Comparison of ENCODE assay signal across 17 cellular contexts in the genomic region with DNA sequence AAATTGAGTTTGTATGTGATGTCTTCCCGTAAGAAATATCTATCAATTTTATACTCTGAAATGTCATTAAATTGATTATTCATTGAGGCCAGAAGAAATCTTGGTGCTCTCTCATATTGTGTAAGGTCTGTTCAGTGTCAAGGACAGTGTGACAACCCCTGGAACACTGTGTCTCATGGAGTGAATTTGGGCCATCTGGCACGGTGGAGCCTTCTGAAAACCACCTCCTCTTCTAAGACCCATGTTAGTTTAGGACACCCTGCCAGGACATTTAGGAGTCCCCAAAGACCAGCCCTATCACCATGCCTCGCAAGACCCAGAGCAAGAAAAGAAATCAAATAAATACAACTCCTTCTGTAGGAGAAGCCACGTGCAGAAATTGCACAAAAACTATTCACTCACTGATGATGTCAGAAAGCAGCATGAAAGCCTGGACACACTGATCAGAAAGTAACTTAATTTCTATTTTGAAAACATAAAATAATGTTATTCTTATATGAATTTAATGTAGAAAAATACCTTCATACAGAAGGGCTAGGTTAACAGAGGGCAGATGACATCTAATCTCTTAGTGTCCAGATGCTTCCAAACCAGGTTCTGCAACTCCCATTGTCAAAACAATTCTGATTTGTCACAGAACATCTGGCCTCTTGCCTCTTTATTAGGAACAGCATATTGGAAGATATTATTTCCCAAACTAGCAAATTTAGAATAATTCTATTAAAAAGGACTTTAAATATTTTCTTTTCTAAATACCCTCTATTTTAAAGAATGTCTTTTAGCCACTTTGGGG.
"Had no signal": no experiment of that assay in that cellular context is flagged by ENCODE, and none has a peak within 500 bp of the region (broad histone marks: within the 10 kb centered on the region; RNA-seq: fewer than 3 reads in every experiment).

No MANE protein-coding gene starts in this region.

- H3K4me3 ChIP-seq: ascending aorta, colonic mucosa, esophagus squamous epithelium, pancreas, skin epidermis, thoracic aorta had no signal

- H3K4me1 ChIP-seq: ascending aorta, colonic mucosa, esophagus squamous epithelium, pancreas had no signal

- H3K4me1 Mint-ChIP-seq: activated CD4-positive, alpha-beta memory T cell treated with anti-CD3 and anti-CD28 coated beads, Interleukin-2, amount 10 ng/mL, durations not matched to agents 7 days and 5 days; activated CD4-positive, alpha-beta T cell treated with anti-CD3 and anti-CD28 coated beads for 36 hours; activated naive CD8-positive, alpha-beta T cell treated with anti-CD3 and anti-CD28 coated beads, Interleukin-2, amount 10 ng/mL, durations not matched to agents 7 days and 5 days; stimulated activated naive CD8-positive, alpha-beta T cell treated with anti-CD3 and anti-CD28 coated beads, Interleukin-15, amount 100 ng/mL, for 72 hours had no signal

- H3K9me3 Mint-ChIP-seq: activated CD4-positive, alpha-beta memory T cell treated with anti-CD3 and anti-CD28 coated beads, Interleukin-2, amount 10 ng/mL, durations not matched to agents 7 days and 5 days had no signal

- H3K27me3 Mint-ChIP-seq: activated CD4-positive, alpha-beta memory T cell treated with anti-CD3 and anti-CD28 coated beads, Interleukin-2, amount 10 ng/mL, durations not matched to agents 7 days and 5 days; activated CD4-positive, alpha-beta T cell treated with anti-CD3 and anti-CD28 coated beads for 36 hours; activated naive CD8-positive, alpha-beta T cell treated with anti-CD3 and anti-CD28 coated beads, Interleukin-2, amount 10 ng/mL, durations not matched to agents 7 days and 5 days; stimulated activated naive CD8-positive, alpha-beta T cell treated with anti-CD3 and anti-CD28 coated beads, Interleukin-15, amount 100 ng/mL, for 72 hours had no signal

- H3K27ac ChIP-seq: ascending aorta, colonic mucosa, esophagus squamous epithelium, pancreas, skin epidermis, thoracic aorta, WERI-Rb-1 had no signal

- H3K27me3 ChIP-seq: ascending aorta, colonic mucosa, esophagus squamous epithelium, pancreas had no signal

- H3K9me3 ChIP-seq: colonic mucosa, pancreas, thoracic aorta had no signal

- ATAC-seq: activated CD4-positive, alpha-beta T cell treated with anti-CD3 and anti-CD28 coated beads for 36 hours; activated T-cell treated with anti-CD3 and anti-CD28 coated beads, Interleukin-2, amount 50 U/mL, for 72 hours; stimulated activated naive CD8-positive, alpha-beta T cell treated with anti-CD3 and anti-CD28 coated beads, Interleukin-15, amount 100 ng/mL, for 72 hours had no signal

- H3K27ac Mint-ChIP-seq: activated CD4-positive, alpha-beta memory T cell treated with anti-CD3 and anti-CD28 coated beads, Interleukin-2, amount 10 ng/mL, durations not matched to agents 7 days and 5 days; activated CD4-positive, alpha-beta T cell treated with anti-CD3 and anti-CD28 coated beads for 36 hours; activated naive CD8-positive, alpha-beta T cell treated with anti-CD3 and anti-CD28 coated beads, Interleukin-2, amount 10 ng/mL, durations not matched to agents 7 days and 5 days; activated T-cell treated with anti-CD3 and anti-CD28 coated beads, Interleukin-2, amount 50 U/mL, for 72 hours; stimulated activated naive CD8-positive, alpha-beta T cell treated with anti-CD3 and anti-CD28 coated beads, Interleukin-15, amount 100 ng/mL, for 72 hours had no signal

- DNase-seq: activated CD4-positive, alpha-beta memory T cell treated with anti-CD3 and anti-CD28 coated beads, Interleukin-2, amount 10 ng/mL, durations not matched to agents 7 days and 5 days; activated CD4-positive, alpha-beta T cell treated with anti-CD3 and anti-CD28 coated beads for 36 hours; activated gamma-delta T cell treated with Interleukin-2 at 50 U/mL for 16 hours; activated naive CD8-positive, alpha-beta T cell treated with anti-CD3 and anti-CD28 coated beads, Interleukin-2, amount 10 ng/mL, durations not matched to agents 7 days and 5 days; activated T-cell treated with anti-CD3 and anti-CD28 coated beads, Interleukin-2, amount 50 U/mL, for 72 hours; colonic mucosa; esophagus squamous epithelium; foreskin melanocyte; head of caudate nucleus; islet precursor cell; pancreas; stimulated activated CD4-positive, alpha-beta T cell treated with anti-CD3 and anti-CD28 coated beads, Interleukin-4, amount 100 ng/mL, for 4 hours; stimulated activated naive CD8-positive, alpha-beta T cell treated with anti-CD3 and anti-CD28 coated beads, Interleukin-15, amount 100 ng/mL, for 72 hours; WERI-Rb-1 had no signal

- H3K36me3 ChIP-seq: ascending aorta, colonic mucosa, esophagus squamous epithelium, pancreas, thoracic aorta, WERI-Rb-1 had no signal

- H3K4me3 Mint-ChIP-seq: activated CD4-positive, alpha-beta memory T cell treated with anti-CD3 and anti-CD28 coated beads, Interleukin-2, amount 10 ng/mL, durations not matched to agents 7 days and 5 days; activated CD4-positive, alpha-beta T cell treated with anti-CD3 and anti-CD28 coated beads for 36 hours; activated naive CD8-positive, alpha-beta T cell treated with anti-CD3 and anti-CD28 coated beads, Interleukin-2, amount 10 ng/mL, durations not matched to agents 7 days and 5 days; activated T-cell treated with anti-CD3 and anti-CD28 coated beads, Interleukin-2, amount 50 U/mL, for 72 hours; stimulated activated naive CD8-positive, alpha-beta T cell treated with anti-CD3 and anti-CD28 coated beads, Interleukin-15, amount 100 ng/mL, for 72 hours had no signal

- H3K36me3 Mint-ChIP-seq: activated naive CD8-positive, alpha-beta T cell treated with anti-CD3 and anti-CD28 coated beads, Interleukin-2, amount 10 ng/mL, durations not matched to agents 7 days and 5 days had no signal
